In the genomic region with DNA sequence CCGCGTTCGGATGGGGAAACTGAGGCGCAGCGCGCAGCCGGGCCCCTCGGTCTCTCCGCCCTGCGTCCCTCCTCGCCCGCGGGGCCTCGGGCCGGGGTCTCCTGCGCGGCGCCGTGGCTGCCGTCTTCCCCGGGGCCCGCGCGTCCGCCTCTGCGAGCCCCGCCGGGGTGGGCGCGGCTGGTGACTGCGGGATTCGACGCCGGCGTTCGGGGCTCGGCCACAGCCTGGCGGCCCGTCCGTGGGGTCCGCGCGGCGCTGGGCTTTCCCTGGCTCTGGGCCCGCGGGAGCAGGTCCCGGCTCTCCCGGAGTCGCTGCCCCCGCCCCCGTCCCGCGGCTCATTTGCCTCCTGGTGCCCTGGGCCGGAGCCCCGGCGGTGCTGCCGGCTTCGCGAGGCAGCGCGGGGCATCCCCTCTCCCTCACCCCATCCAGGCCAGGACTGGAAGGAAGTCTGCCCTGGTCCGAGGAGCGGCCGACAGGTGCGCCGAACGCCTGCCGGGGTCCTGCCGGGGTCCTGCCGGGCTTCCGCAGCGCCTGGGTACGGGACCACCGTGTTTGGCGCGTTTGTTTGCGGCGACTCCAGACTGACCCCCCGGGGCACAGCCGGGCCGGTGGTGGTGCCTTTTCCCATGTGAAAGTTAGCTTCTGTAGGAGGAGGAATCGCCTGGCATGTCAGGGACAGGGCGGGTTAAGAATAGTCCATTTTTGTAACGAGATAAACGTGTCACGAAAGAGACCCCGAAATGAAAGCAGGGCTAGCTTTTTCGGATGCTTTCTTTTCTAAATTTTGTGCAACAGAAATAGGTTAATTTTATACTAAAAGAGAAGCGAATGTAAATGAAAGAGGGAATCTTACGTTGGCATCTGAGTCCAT, we compare ENCODE assay signal across 8 cellular contexts. TPM values are rescaled to one million over a fixed set of nuclear protein-coding genes. Genes with fewer than 3 reads are reported as not detected.
A peak's percentile ranks its signal among the peaks of the same experiment; 100 is the strongest.
DNase-seq lines count a peak whose midpoint lies in the region; ATAC-seq and TF ChIP-seq lines count a peak whose summit lies in the region.

No MANE protein-coding gene starts in this region.

- 3% methylated on average over 90 of the region's 90 CpGs for WGBS in liver

- H3K4me3 ChIP-seq in GM12875 (ENCODE audit: low read depth, low read length) (peak overlapping the region; percentile 69), HL-60 (replicated peaks; ENCODE audit: insufficient read depth, low read length) (peak overlapping the region; percentile 86), liver (ENCODE audit: low read depth in 1 of 3, low read length in 3 of 3) (peak overlapping the region; percentile 70 to 97 (median 86)), tibial artery (peak overlapping the region; percentile 77 to 98)

- peak overlapping the region; percentile 11 to 71 for H3K9ac ChIP-seq in liver (ENCODE audit: low read depth in 1 of 2, low read length in 2 of 2)

- intact Hi-C loops in tibial artery (cut with DNase I; ENCODE audit: low total_unique reads), result loop anchor here (10.0 kb wide), 1 partner anchor 242 kb away; a partner anchor contains a TSS

- TF ChIP-seq CTCF in GM12875 (IDR thresholded peaks at IDR 0.05; ENCODE audit: borderline replicate concordance, insufficient read depth, low read depth, low read length) (no peak), HL-60 (IDR thresholded peaks at IDR 0.05; ENCODE audit: insufficient read depth, low read length) (no peak), brain (conservative IDR thresholded peaks at IDR 0.05) (no peak), liver (IDR thresholded peaks at IDR 0.05; ENCODE audit: low read depth, low read length, missing input control) (no peak), tibial artery (IDR thresholded peaks at IDR 0.05) (no peak)

- H3K9me3 Mint-ChIP-seq in brain, result no peaks in the 10 kb centered on the region

- no peak for DNase-seq in HL-60 (ENCODE audit: low read depth in 1 of 2, low spot score in 1 of 2)
- no peak for DNase-seq in tibial artery
- no peak for DNase-seq in KG1 (lab: John Stamatoyannopoulos, UW)
- no peak for DNase-seq in MV-4-11 (lab: John Stamatoyannopoulos, UW)

- H3K27ac ChIP-seq in HL-60 (replicated peaks) (peak overlapping the region; percentile 38), liver (ENCODE audit: low read depth in 1 of 2, low read length in 2 of 2) (no peak overlapping the region), tibial artery (peak overlapping the region; percentile 68 to 69)

- peak overlapping the region; percentile 42 to 84 (median 71) for H3K27ac Mint-ChIP-seq in brain

- H3K4me1 Mint-ChIP-seq in brain, result peaks cover 33% of the 10 kb centered on the region

- no peak for ATAC-seq in GM19324 (IDR thresholded peaks at IDR 0.05; ENCODE audit: low FRiP score, unreplicated experiment)

- peaks cover 9% of the 10 kb centered on the region for H3K27me3 Mint-ChIP-seq in brain

- H3K36me3 ChIP-seq in liver (ENCODE audit: control insufficient read depth in 4 of 4, insufficient read depth in 3 of 4, low read depth in 1 of 4, low read length in 3 of 4), result peaks cover 2 to 19% (median 13%) of the 10 kb centered on the region in 4 donors
- peaks cover 24 to 35% (median 26%) of the 10 kb centered on the region in 3 donors for H3K36me3 ChIP-seq in tibial artery

- H3K27me3 ChIP-seq in HL-60 (ENCODE audit: insufficient read depth, poor library complexity, severe bottlenecking), result no peaks in the 10 kb centered on the region
- no peaks in the 10 kb centered on the region for H3K27me3 ChIP-seq in liver (ENCODE audit: control insufficient read depth in 4 of 4, insufficient read depth in 4 of 4, low read length in 3 of 4)
- no peaks in the 10 kb centered on the region for H3K27me3 ChIP-seq in tibial artery

- peaks cover 11% of the 10 kb centered on the region for H3K36me3 Mint-ChIP-seq in brain

- TF ChIP-seq RAD21 in liver (IDR thresholded peaks at IDR 0.05), result no peak

- H3K4me1 ChIP-seq in liver (ENCODE audit: control insufficient read depth in 4 of 4, insufficient read depth in 4 of 4, low read length in 3 of 4) (peaks cover 10 to 32% (median 23%) of the 10 kb centered on the region in 4 donors), tibial artery (peaks cover 0 to 47% (median 34%) of the 10 kb centered on the region in 4 donors)

- H3K9me3 ChIP-seq in liver (ENCODE audit: control insufficient read depth in 4 of 4, low read length in 3 of 4) (no peaks in the 10 kb centered on the region), tibial artery (no peaks in the 10 kb centered on the region)

- H3K4me3 Mint-ChIP-seq in brain, result peak overlapping the region; percentile 83 to 85 (median 83)

TF ChIP-seq in liver, 16 proteins besides CTCF, POLR2A, EP300 and RAD21:
- TF ChIP-seq JUND (IDR thresholded peaks at IDR 0.05) (no peak), EGR1 (IDR thresholded peaks at IDR 0.05; ENCODE audit: low read depth in 2 of 2) (no peak), GABPA (IDR thresholded peaks at IDR 0.05 in 1 of 2, conservative IDR thresholded peaks at IDR 0.05 in 1 of 2) (no peak), HNF4G (IDR thresholded peaks at IDR 0.05) (no peak), FOXA2 (IDR thresholded peaks at IDR 0.05) (no peak), FOXA1 (IDR thresholded peaks at IDR 0.05) (no peak), RXRA (IDR thresholded peaks at IDR 0.05) (no peak), NR2F2 (IDR thresholded peaks at IDR 0.05) (no peak), YY1 (IDR thresholded peaks at IDR 0.05) (no peak), SP1 (IDR thresholded peaks at IDR 0.05) (no peak), HNF4A (conservative IDR thresholded peaks at IDR 0.05) (no peak), TAF1 (conservative IDR thresholded peaks at IDR 0.05) (no peak)
- TF ChIP-seq, protein P1, sequence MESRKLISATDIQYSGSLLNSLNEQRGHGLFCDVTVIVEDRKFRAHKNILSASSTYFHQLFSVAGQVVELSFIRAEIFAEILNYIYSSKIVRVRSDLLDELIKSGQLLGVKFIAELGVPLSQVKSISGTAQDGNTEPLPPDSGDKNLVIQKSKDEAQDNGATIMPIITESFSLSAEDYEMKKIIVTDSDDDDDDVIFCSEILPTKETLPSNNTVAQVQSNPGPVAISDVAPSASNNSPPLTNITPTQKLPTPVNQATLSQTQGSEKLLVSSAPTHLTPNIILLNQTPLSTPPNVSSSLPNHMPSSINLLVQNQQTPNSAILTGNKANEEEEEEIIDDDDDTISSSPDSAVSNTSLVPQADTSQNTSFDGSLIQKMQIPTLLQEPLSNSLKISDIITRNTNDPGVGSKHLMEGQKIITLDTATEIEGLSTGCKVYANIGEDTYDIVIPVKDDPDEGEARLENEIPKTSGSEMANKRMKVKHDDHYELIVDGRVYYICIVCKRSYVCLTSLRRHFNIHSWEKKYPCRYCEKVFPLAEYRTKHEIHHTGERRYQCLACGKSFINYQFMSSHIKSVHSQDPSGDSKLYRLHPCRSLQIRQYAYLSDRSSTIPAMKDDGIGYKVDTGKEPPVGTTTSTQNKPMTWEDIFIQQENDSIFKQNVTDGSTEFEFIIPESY (IDR thresholded peaks at IDR 0.05), result no peak
- TF ChIP-seq, protein P2, sequence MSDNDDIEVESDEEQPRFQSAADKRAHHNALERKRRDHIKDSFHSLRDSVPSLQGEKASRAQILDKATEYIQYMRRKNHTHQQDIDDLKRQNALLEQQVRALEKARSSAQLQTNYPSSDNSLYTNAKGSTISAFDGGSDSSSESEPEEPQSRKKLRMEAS (IDR thresholded peaks at IDR 0.05), result no peak
- TF ChIP-seq, protein P3, sequence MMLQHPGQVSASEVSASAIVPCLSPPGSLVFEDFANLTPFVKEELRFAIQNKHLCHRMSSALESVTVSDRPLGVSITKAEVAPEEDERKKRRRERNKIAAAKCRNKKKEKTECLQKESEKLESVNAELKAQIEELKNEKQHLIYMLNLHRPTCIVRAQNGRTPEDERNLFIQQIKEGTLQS (IDR thresholded peaks at IDR 0.05), result no peak
- TF ChIP-seq, protein P4, sequence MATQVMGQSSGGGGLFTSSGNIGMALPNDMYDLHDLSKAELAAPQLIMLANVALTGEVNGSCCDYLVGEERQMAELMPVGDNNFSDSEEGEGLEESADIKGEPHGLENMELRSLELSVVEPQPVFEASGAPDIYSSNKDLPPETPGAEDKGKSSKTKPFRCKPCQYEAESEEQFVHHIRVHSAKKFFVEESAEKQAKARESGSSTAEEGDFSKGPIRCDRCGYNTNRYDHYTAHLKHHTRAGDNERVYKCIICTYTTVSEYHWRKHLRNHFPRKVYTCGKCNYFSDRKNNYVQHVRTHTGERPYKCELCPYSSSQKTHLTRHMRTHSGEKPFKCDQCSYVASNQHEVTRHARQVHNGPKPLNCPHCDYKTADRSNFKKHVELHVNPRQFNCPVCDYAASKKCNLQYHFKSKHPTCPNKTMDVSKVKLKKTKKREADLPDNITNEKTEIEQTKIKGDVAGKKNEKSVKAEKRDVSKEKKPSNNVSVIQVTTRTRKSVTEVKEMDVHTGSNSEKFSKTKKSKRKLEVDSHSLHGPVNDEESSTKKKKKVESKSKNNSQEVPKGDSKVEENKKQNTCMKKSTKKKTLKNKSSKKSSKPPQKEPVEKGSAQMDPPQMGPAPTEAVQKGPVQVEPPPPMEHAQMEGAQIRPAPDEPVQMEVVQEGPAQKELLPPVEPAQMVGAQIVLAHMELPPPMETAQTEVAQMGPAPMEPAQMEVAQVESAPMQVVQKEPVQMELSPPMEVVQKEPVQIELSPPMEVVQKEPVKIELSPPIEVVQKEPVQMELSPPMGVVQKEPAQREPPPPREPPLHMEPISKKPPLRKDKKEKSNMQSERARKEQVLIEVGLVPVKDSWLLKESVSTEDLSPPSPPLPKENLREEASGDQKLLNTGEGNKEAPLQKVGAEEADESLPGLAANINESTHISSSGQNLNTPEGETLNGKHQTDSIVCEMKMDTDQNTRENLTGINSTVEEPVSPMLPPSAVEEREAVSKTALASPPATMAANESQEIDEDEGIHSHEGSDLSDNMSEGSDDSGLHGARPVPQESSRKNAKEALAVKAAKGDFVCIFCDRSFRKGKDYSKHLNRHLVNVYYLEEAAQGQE (IDR thresholded peaks at IDR 0.05), result no peak

RNA-seq across cellular contexts. Expression of a gene that starts 0.7 kb away (rescaled TPM):
- polyA plus RNA-seq in brain (ENCODE audit: insufficient read depth, low read depth, low replicate concordance), result 35.2 TPM
- total RNA-seq in liver, result 10 to 100 TPM in 1 of 2 donors, 1 to 10 TPM in 1; 9.6 to 14.5 TPM
- 10 to 100 TPM; 19.0 to 24.0 TPM for polyA plus RNA-seq in liver

RNA-seq across cellular contexts. Expression of a gene that starts 42.6 kb away (rescaled TPM):
- 87.8 TPM for polyA plus RNA-seq in brain (ENCODE audit: insufficient read depth, low read depth, low replicate concordance)
- 10 to 100 TPM in 1 of 2 donors, 1 to 10 TPM in 1; 8.1 to 42.5 TPM for total RNA-seq in liver
- 10 to 100 TPM; 47.3 to 61.3 TPM for polyA plus RNA-seq in liver

Comparison
In these comparisons a context has a peak if more than half of its experiments do, and no peak if none do; other contexts are left out.
1. H3K27ac ChIP-seq: peak in HL-60 (single experiment) and tibial artery (2 of 2); none in liver (0 of 2).
2. Peak in every context shown above with its lines, with median percentiles within 50 percentile points of each other: H3K4me3 ChIP-seq.